ENCODE assay signal across 9 cellular contexts in genomic region chr17:40480501-40481003, GRCh38. TPM values are rescaled to one million over a fixed set of nuclear protein-coding genes. Genes with fewer than 3 reads are reported as not detected.
DNase-seq lines count a peak whose midpoint lies in the region; TF ChIP-seq lines count a peak whose summit lies in the region.
"Had no signal": no experiment of that assay in that cellular context is flagged by ENCODE, and none has a peak within 500 bp of the region (broad histone marks: within the 10 kb centered on the region; RNA-seq: fewer than 3 reads in every experiment).

No MANE protein-coding gene starts in this region.

- intact Hi-C loops in ascending aorta (cut with DNase I) = no loop called here

- DNase-seq in HT-29 (ENCODE audit: low spot score) = peak; percentile 61
- peak; percentile 71 for DNase-seq in activated CD4-positive, CD25-positive, alpha-beta regulatory T cell treated with anti-CD3 and anti-CD28 coated beads, Interleukin-2, amount 50 U/mL, for 72 hours
- DNase-seq in dermis blood vessel endothelial cell = peak; percentile 31
- DNase-seq in stimulated activated CD4-positive, alpha-beta T cell treated with anti-CD3 and anti-CD28 coated beads, Interleukin-2, amount 100 ng/mL, for 4 hours (ENCODE audit: low read depth) = peak; percentile 75
- DNase-seq in mucosa of gallbladder (ENCODE audit: low spot score) = no peak
- no peak for DNase-seq in epidermal melanocyte (ENCODE audit: insufficient read length, low spot score)
- DNase-seq in ascending aorta (ENCODE audit: low spot score in 2 of 2) = no peak
- no peak for DNase-seq in NCI-H524 treated with DMSO at 0.1 percent for 48 hours (lab: John Stamatoyannopoulos, UW)

- no peak overlapping the region for H3K4me3 ChIP-seq in ascending aorta

- no peaks in the 10 kb centered on the region for H3K27me3 ChIP-seq in ascending aorta

- no peak for TF ChIP-seq CTCF in ascending aorta (IDR thresholded peaks at IDR 0.05)

- H3K27ac ChIP-seq in ascending aorta = no peak overlapping the region

- peaks cover 0 to 4% of the 10 kb centered on the region in 2 donors for H3K4me1 ChIP-seq in ascending aorta

- no peaks in the 10 kb centered on the region for H3K36me3 ChIP-seq in ascending aorta

- H3K9me3 ChIP-seq in ascending aorta = no peaks in the 10 kb centered on the region

RNA-seq across cellular contexts. Expression of gene TNS4, which starts 20.9 kb away (rescaled TPM):
- 148 and 187 TPM in 2 replicates for total RNA-seq in HT-29 (2014; rRNA removed; shearing (Covaris generic))
- total RNA-seq in dermis blood vessel endothelial cell (not detected in 2 replicates), mucosa of gallbladder (0.23 TPM), ascending aorta (not detected)
- total RNA-seq: myocyte had no signal

RNA-seq across cellular contexts. Expression of gene IGFBP4, which starts 37.3 kb away (rescaled TPM):
- total RNA-seq in HT-29 (2014; rRNA removed; shearing (Covaris generic)) = 62.5 and 69.6 TPM in 2 replicates
- 375 and 706 TPM in 2 replicates for total RNA-seq in dermis blood vessel endothelial cell
- total RNA-seq in mucosa of gallbladder = 351 TPM
- 1,295 TPM for total RNA-seq in ascending aorta

Comparison
In these comparisons a context has a peak if more than half of its experiments do, and no peak if none do; other contexts are left out.
1. DNase-seq: peak in HT-29 (single experiment), activated CD4-positive, CD25-positive, alpha-beta regulatory T cell treated with anti-CD3 and anti-CD28 coated beads, Interleukin-2, amount 50 U/mL, for 72 hours (single experiment), dermis blood vessel endothelial cell (single experiment) and stimulated activated CD4-positive, alpha-beta T cell treated with anti-CD3 and anti-CD28 coated beads, Interleukin-2, amount 100 ng/mL, for 4 hours (single experiment); none in mucosa of gallbladder (single experiment), epidermal melanocyte (single experiment), ascending aorta (0 of 2) and NCI-H524 treated with DMSO at 0.1 percent for 48 hours (single experiment).
2. RNA of gene TNS4, which starts 20.9 kb away (total RNA-seq): 148 to 187 TPM in HT-29; not detected in ascending aorta (single experiment), 0.23 TPM in mucosa of gallbladder (single experiment) and not detected in dermis blood vessel endothelial cell; every median in the first group is over 10 times any median in the second.